ENCODE assay signal across 1 cellular context in the genomic region with DNA sequence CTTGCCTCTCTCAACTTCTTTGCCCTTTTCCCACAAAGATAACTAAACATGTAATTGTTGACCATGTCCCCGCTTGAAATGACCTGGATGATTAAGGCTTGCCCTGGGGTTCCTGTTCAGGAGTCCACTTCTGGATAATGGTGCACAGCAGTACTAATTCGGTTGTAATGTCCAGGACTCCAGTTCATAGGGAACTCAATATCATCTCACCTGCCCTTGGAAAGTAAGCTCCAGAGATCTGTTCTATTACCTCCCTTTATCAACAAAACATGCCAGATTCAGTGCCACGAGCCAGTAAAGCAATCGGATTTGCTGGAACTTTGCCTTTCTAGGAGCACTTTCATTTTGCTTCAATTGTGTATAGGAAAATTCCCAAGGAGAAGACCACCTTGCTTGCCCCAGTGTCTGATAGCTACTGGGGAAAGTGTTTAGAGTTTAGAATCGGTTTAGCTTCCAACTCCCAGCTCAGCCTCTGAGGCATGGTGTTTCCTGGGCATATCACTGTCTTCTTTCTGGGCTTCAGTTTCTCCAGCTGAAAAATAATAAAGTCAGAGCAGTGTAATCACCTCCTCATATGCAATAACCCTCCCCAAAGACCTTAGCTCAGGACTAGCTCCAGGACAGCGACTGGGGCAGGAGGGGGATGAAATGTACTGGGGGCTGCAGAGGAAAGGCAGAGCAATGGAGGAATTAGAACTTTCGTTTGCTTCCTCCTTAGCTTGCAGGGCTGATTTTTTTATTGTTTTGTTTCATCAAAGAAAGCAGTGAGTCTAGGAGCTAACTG.
TF ChIP-seq lines count a peak whose summit lies in the region.

No MANE protein-coding gene starts in this region.

TF ChIP-seq in WTC11, 78 proteins besides CTCF, POLR2A, EP300 and RAD21 (continued from another document):
- TF ChIP-seq, protein P1, sequence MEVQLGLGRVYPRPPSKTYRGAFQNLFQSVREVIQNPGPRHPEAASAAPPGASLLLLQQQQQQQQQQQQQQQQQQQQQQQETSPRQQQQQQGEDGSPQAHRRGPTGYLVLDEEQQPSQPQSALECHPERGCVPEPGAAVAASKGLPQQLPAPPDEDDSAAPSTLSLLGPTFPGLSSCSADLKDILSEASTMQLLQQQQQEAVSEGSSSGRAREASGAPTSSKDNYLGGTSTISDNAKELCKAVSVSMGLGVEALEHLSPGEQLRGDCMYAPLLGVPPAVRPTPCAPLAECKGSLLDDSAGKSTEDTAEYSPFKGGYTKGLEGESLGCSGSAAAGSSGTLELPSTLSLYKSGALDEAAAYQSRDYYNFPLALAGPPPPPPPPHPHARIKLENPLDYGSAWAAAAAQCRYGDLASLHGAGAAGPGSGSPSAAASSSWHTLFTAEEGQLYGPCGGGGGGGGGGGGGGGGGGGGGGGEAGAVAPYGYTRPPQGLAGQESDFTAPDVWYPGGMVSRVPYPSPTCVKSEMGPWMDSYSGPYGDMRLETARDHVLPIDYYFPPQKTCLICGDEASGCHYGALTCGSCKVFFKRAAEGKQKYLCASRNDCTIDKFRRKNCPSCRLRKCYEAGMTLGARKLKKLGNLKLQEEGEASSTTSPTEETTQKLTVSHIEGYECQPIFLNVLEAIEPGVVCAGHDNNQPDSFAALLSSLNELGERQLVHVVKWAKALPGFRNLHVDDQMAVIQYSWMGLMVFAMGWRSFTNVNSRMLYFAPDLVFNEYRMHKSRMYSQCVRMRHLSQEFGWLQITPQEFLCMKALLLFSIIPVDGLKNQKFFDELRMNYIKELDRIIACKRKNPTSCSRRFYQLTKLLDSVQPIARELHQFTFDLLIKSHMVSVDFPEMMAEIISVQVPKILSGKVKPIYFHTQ (CRISPR knock-in tag; IDR thresholded peaks at IDR 0.05) = no peak
- TF ChIP-seq NR1H2 (CRISPR knock-in tag; IDR thresholded peaks at IDR 0.05) (no peak), NR3C1 (CRISPR knock-in tag; conservative IDR thresholded peaks at IDR 0.05; ENCODE audit: low read depth) (no peak)
